ENCODE assay signal across 8 cellular contexts in the genomic region with DNA sequence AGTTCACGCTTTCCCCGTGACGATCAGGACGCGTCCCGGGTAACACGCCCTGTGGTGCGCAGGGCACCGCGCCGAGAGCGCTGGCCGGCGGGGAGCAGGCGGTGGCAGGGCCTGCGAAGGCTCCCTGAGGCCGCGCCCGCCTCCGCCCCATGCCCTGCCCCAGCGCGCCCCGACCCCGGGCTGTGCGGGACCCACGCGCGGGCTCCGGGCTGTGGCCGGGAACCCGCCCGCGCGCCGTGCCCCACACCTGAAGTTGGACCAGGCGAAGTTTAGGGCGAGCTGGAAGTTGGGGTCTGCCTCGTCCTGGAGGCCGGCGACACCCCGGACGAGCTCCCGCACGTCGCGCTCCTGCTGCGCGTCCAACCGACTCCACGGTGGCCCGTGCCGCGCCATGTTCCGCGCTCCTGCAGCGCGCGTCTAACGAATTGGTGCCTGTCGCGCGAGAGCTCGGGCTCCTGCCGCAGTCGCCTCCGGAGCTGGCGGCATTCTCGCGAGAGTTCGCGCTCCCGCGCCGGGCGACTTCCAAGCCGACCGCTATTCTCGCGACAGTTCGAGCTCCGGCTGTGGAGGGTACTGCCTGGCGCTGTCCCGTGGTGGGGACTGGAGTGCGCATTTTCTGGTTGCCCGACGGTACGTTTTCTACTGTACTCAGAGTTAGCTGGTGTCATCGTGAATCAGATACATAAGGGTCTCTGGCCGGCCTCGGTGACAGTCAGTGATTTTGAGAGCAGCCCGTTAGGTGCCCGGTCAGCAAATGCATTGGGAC. TPM values are rescaled to one million over a fixed set of nuclear protein-coding genes. Genes with fewer than 3 reads are reported as not detected.
DNase-seq lines count a peak whose midpoint lies in the region; ATAC-seq and TF ChIP-seq lines count a peak whose summit lies in the region.

TSS of gene TUBGCP5 (minus strand) at position 419 of the 766 bp plus-strand sequence. CDS start at position 393, 26 bp downstream.

- H3K4me3 ChIP-seq in AG10803 (ENCODE audit: low read length) (peak within 1 kb of the TSS; percentile 81), cardiac fibroblast (replicated peaks in 1 of 2; ENCODE audit: low read depth in 2 of 2, low read length in 2 of 2) (peak within 1 kb of the TSS; percentile 61 to 82), spleen (peak within 1 kb of the TSS; percentile 85 to 99 (median 96))

- intact Hi-C loops in spleen (cut with DNase I; ENCODE audit: low total_unique reads), result loop anchor here (5.0 to 10.0 kb wide), 2 partner anchors 55 to 202 kb away; partner anchors contain the start of genes CYFIP1 and NIPA2

- peaks cover 0 to 22% (median 5%) of the 10 kb centered on the region in 6 donors for H3K36me3 ChIP-seq in spleen

- H3K4me1 ChIP-seq in spleen, result peaks cover 0 to 38% (median 21%) of the 10 kb centered on the region in 6 donors

- DNase-seq in AG10803 (ENCODE audit: low read depth), result peak; percentile 98
- DNase-seq in NCI-H226, result peak; percentile 83
- DNase-seq in WTC11 (ENCODE audit: low spot score), result peak; percentile 98
- DNase-seq in cardiac fibroblast (ENCODE audit: low read depth in 2 of 2), result peak; percentile 98 to 99
- DNase-seq in inferior parietal cortex (ENCODE audit: extremely low spot score), result peak; percentile 91
- DNase-seq in spleen, result peak; percentile 98

- POLR2A ChIA-PET in WTC11 (lab: Charles Lee), result interaction anchor here (0.7 to 1.5 kb wide), 2 partner anchors 12 to 254 kb away, joined by 3 to 4 read pairs; no protein-coding TSS in a partner anchor

- peak within 1 kb of the TSS; percentile 93 for H3K4me3 Mint-ChIP-seq in WTC11

- H3K4me1 Mint-ChIP-seq in WTC11, result peaks cover 2% of the 10 kb centered on the region; the same call in 1 of the 2 replicates

- peaks cover 13% of the 10 kb centered on the region for H3K36me3 Mint-ChIP-seq in WTC11

- peak within 1 kb of the TSS; percentile 94 for H3K27ac Mint-ChIP-seq in WTC11

- H3K27me3 ChIP-seq in spleen (replicated peaks in 1 of 7), result no peaks in the 10 kb centered on the region

- CTCF ChIA-PET in WTC11 (lab: Charles Lee), result interaction anchor here (0.5 to 1.1 kb wide), 6 partner anchors 9 to 142 kb away, joined by 3 to 4 read pairs (median 3); partner anchors contain the start of gene CYFIP1

- peaks cover 4% of the 10 kb centered on the region; the same call in 1 of the 2 replicates for H3K9me3 Mint-ChIP-seq in WTC11

- peak in 1 of 3 donors; percentile 73 for TF ChIP-seq POLR2A in spleen (IDR thresholded peaks at IDR 0.05)

- ATAC-seq in GM19023 (IDR thresholded peaks at IDR 0.05; ENCODE audit: unreplicated experiment), result peak; percentile 91
- peak; percentile 94 for ATAC-seq in HG03196 (IDR thresholded peaks at IDR 0.05; ENCODE audit: unreplicated experiment)
- peak; percentile 97 for ATAC-seq in WTC11

- WGBS in spleen, 5 donors, result 0 to 1% (median 1%) methylated on average over 30 to 92 of the region's 92 CpGs

- no peaks in the 10 kb centered on the region for H3K27me3 Mint-ChIP-seq in WTC11 (ENCODE audit: low read depth)

- TF ChIP-seq CTCF in AG10803 (conservative IDR thresholded peaks at IDR 0.05; ENCODE audit: low read length), result peak; percentile 41
- TF ChIP-seq CTCF in WTC11 (IDR thresholded peaks at IDR 0.05), result no peak
- peak; percentile 54 for TF ChIP-seq CTCF in cardiac fibroblast (IDR thresholded peaks at IDR 0.05; ENCODE audit: low read depth, low read length)
- peak; percentile 51 to 88 (median 75) for TF ChIP-seq CTCF in spleen (IDR thresholded peaks at IDR 0.05 in 8 of 11, conservative IDR thresholded peaks at IDR 0.05 in 3 of 11)

- no peaks in the 10 kb centered on the region for H3K9me3 ChIP-seq in spleen

- H3K27ac ChIP-seq in spleen, result peak within 1 kb of the TSS in 7 of 8 donors; percentile 45 to 87 (median 85)

TF ChIP-seq in WTC11, 78 proteins besides CTCF, POLR2A, EP300 and RAD21 (continues in another document):
- no peak for TF ChIP-seq ATF2 (CRISPR knock-in tag; IDR thresholded peaks at IDR 0.05; ENCODE audit: borderline replicate concordance, low read depth)
- TF ChIP-seq, protein P1, sequence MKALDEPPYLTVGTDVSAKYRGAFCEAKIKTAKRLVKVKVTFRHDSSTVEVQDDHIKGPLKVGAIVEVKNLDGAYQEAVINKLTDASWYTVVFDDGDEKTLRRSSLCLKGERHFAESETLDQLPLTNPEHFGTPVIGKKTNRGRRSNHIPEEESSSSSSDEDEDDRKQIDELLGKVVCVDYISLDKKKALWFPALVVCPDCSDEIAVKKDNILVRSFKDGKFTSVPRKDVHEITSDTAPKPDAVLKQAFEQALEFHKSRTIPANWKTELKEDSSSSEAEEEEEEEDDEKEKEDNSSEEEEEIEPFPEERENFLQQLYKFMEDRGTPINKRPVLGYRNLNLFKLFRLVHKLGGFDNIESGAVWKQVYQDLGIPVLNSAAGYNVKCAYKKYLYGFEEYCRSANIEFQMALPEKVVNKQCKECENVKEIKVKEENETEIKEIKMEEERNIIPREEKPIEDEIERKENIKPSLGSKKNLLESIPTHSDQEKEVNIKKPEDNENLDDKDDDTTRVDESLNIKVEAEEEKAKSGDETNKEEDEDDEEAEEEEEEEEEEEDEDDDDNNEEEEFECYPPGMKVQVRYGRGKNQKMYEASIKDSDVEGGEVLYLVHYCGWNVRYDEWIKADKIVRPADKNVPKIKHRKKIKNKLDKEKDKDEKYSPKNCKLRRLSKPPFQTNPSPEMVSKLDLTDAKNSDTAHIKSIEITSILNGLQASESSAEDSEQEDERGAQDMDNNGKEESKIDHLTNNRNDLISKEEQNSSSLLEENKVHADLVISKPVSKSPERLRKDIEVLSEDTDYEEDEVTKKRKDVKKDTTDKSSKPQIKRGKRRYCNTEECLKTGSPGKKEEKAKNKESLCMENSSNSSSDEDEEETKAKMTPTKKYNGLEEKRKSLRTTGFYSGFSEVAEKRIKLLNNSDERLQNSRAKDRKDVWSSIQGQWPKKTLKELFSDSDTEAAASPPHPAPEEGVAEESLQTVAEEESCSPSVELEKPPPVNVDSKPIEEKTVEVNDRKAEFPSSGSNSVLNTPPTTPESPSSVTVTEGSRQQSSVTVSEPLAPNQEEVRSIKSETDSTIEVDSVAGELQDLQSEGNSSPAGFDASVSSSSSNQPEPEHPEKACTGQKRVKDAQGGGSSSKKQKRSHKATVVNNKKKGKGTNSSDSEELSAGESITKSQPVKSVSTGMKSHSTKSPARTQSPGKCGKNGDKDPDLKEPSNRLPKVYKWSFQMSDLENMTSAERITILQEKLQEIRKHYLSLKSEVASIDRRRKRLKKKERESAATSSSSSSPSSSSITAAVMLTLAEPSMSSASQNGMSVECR (CRISPR knock-in tag; IDR thresholded peaks at IDR 0.05; ENCODE audit: borderline replicate concordance), result peak; percentile 57; the same call in 1 of the 2 replicates
- TF ChIP-seq GABPB1 (CRISPR knock-in tag; IDR thresholded peaks at IDR 0.05), result peak; percentile 53
- no peak for TF ChIP-seq ZNF512 (CRISPR knock-in tag; IDR thresholded peaks at IDR 0.05; ENCODE audit: borderline replicate concordance)
- no peak for TF ChIP-seq EMX1 (CRISPR knock-in tag; IDR thresholded peaks at IDR 0.05)
- TF ChIP-seq KAT7 (CRISPR knock-in tag; IDR thresholded peaks at IDR 0.05; ENCODE audit: borderline replicate concordance), result no peak; the same call in 1 of the 2 replicates
- TF ChIP-seq ZBTB43 (CRISPR knock-in tag; IDR thresholded peaks at IDR 0.05), result 0 out of 2 replicates have a peak, but pooled peaks have one; percentile 40
- TF ChIP-seq ZBTB21 (CRISPR knock-in tag; IDR thresholded peaks at IDR 0.05; ENCODE audit: borderline replicate concordance), result no peak
- no peak for TF ChIP-seq NFYB (CRISPR knock-in tag; conservative IDR thresholded peaks at IDR 0.05; ENCODE audit: low read depth)

RNA-seq across cellular contexts. Expression of gene TUBGCP5, which starts in this region (rescaled TPM):
- total RNA-seq in WTC11 (2021), result 17.1 to 20.5 TPM (median 18.8 TPM) in 3 replicates
- 10 to 100 TPM; 15.5 to 27.5 (median 19.5) TPM for total RNA-seq in spleen
- polyA plus RNA-seq in spleen, result 1 to 10 TPM; 4.6 to 7.0 (median 6.9) TPM

Comparison
In these comparisons a context has a peak if more than half of its experiments do, and no peak if none do; other contexts are left out.
1. Peak in every context shown above with its lines: DNase-seq, ATAC-seq, H3K4me3 ChIP-seq and H3K27ac ChIP-seq.